Comparison of ENCODE assay signal across 10 cellular contexts in the genomic region with DNA sequence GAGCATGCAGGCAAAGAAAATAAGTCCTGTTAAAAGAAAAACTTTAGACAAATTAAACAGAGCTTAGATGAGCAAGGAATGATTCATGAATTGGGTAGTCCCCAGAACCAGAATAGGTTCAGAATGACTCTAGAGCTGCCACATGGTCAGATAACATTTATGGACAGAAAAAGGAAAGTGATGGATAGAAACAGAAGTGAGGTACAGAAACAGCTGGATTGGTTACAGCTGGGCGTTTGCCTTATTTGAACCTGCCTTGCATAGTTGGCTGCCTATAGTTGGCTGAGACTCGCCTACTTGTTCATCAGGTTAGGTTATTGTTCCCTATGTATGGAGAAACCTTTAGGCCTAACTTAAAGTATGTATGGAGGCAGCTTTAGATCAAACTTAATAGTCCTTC. TPM values are rescaled to one million over a fixed set of nuclear protein-coding genes. Genes with fewer than 3 reads are reported as not detected.
DNase-seq lines count a peak whose midpoint lies in the region; ATAC-seq and TF ChIP-seq lines count a peak whose summit lies in the region.
"Had no signal": no experiment of that assay in that cellular context is flagged by ENCODE, and none has a peak within 500 bp of the region (broad histone marks: within the 10 kb centered on the region; RNA-seq: fewer than 3 reads in every experiment).

No MANE protein-coding gene starts in this region.

- peak; percentile 60 for DNase-seq in A172 (ENCODE audit: low spot score)
- DNase-seq in adipocyte (ENCODE audit: low read depth), result peak; percentile 63
- DNase-seq in heart right ventricle, result no peak
- DNase-seq in NCI-H1436 treated with DMSO at 0.1 percent for 48 hours (lab: John Stamatoyannopoulos, UW), result no peak
- DNase-seq: stimulated activated CD8-positive, alpha-beta memory T cell treated with anti-CD3 and anti-CD28 coated beads, Interleukin-4, amount 100 ng/mL, for 48 hours had no signal

- H3K4me3 ChIP-seq in adipocyte (ENCODE audit: low read length) (peak overlapping the region; percentile 41), heart right ventricle (no peak overlapping the region)

- H3K4me1 ChIP-seq in adipocyte (ENCODE audit: control insufficient read depth, insufficient read depth, low read length) (peaks cover 23% of the 10 kb centered on the region), heart right ventricle (peaks cover 4 to 69% (median 49%) of the 10 kb centered on the region in 9 donors)

- H3K9me3 ChIP-seq in adipocyte (ENCODE audit: control insufficient read depth, low read length), result no peaks in the 10 kb centered on the region
- no peaks in the 10 kb centered on the region for H3K9me3 ChIP-seq in heart right ventricle

- 67 to 74% methylated on average over 2 of the region's 2 CpGs for WGBS in heart right ventricle, 2 donors

- H3K9ac ChIP-seq in adipocyte (ENCODE audit: low read length), result peak overlapping the region; percentile 17
- H3K9ac ChIP-seq: KMS-11 had no signal

- ATAC-seq in GM18520 (IDR thresholded peaks at IDR 0.05; ENCODE audit: unreplicated experiment), result peak; percentile 65
- ATAC-seq in heart right ventricle, result peak in 5 of 8 donors; percentile 38 to 50 (median 44)
- no peak for ATAC-seq in HG03139 (IDR thresholded peaks at IDR 0.05; ENCODE audit: unreplicated experiment)
- ATAC-seq in HG02678 (IDR thresholded peaks at IDR 0.05; ENCODE audit: unreplicated experiment), result no peak
- no peak for ATAC-seq in GM18519 (IDR thresholded peaks at IDR 0.05; ENCODE audit: low FRiP score, unreplicated experiment)

- H3K27me3 ChIP-seq in adipocyte (replicated peaks; ENCODE audit: control insufficient read depth, insufficient read depth, low read length) (no peaks in the 10 kb centered on the region), heart right ventricle (no peaks in the 10 kb centered on the region)

- H3K27ac ChIP-seq in heart right ventricle, result peak overlapping the region in 8 of 10 donors; percentile 25 to 71 (median 62)
- H3K27ac ChIP-seq: KMS-11 had no signal

- TF ChIP-seq CTCF in heart right ventricle (IDR thresholded peaks at IDR 0.05), result no peak

- intact Hi-C loops in heart right ventricle (cut with DNase I), result loop anchor here in 1 of 10 donors (10.0 kb wide), 1 partner anchor 105 kb away; no protein-coding TSS in a partner anchor

- H3K36me3 ChIP-seq in adipocyte (ENCODE audit: control insufficient read depth, insufficient read depth, low read length, severe bottlenecking) (no peaks in the 10 kb centered on the region), heart right ventricle (no peaks in the 10 kb centered on the region)

RNA-seq across cellular contexts. Expression of gene WDFY2, which starts 35.4 kb away (rescaled TPM):
- 1.5 and 2.5 TPM in 2 replicates for total RNA-seq in A172 (2014; rRNA removed; shearing (Covaris generic))
- 1 to 10 TPM; 4.7 to 7.5 (median 6.2) TPM for total RNA-seq in heart right ventricle
- polyA plus RNA-seq in heart right ventricle, result 1 to 10 TPM; 2.4 to 2.6 TPM

Comparison
In these comparisons a context has a peak if more than half of its experiments do, and no peak if none do; other contexts are left out.
1. DNase-seq: peak in A172 (single experiment) and adipocyte (single experiment); none in heart right ventricle (0 of 2) and NCI-H1436 treated with DMSO at 0.1 percent for 48 hours (single experiment).
2. ATAC-seq: peak in GM18520 (single experiment) and heart right ventricle (5 of 8); none in HG03139 (single experiment), HG02678 (single experiment) and GM18519 (single experiment).